1 cellular context compared by ENCODE assay signal in the genomic region with DNA sequence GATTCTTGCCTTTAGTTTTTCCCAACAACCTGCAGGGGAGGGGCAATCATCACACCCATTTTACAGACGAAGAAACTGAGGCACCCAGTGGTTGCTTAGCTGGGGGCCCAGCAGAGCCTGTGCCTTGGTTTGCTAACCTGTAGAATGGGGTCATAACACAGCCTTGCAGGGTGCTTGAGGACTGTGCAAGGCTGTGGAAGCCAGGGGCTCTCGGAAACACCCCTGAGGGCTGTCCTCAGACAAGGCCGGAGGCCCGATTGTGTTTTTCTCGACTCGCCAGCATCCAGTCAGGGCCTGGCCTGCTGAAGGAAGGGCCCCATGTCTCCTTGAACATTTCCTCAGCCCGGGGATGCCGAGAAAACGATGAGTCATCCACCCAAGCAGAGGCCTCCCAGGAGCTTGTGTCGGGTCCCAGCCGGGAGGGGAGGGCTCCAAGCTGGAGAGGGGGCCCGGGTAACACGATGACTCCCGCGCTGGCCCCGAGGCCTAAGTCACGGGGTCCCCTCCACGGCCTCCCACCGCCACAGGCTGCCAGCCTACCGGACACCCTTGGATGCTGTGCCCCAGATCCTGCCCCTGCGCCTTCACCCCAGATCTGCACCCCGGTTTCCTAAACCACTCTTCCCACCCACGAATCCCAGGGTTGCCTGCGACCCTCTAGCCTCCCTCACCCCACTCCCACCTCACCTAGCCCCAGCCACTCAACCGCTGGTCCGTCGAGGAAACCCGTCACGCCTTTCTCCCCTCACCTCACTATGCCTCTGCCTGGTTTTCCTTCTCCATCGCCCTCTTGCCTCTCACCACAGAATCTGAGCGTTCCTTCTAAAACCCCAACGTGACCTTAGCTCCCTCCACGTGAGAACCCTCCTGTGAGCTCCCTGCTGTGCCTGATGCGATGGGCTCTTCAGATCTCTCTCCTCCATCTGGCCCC.
TF ChIP-seq lines count a peak whose summit lies in the region.

No MANE protein-coding gene starts in this region.

TF ChIP-seq in HepG2, 621 proteins besides CTCF, POLR2A, EP300 and RAD21 (continued from another document):
- TF ChIP-seq, protein P1, sequence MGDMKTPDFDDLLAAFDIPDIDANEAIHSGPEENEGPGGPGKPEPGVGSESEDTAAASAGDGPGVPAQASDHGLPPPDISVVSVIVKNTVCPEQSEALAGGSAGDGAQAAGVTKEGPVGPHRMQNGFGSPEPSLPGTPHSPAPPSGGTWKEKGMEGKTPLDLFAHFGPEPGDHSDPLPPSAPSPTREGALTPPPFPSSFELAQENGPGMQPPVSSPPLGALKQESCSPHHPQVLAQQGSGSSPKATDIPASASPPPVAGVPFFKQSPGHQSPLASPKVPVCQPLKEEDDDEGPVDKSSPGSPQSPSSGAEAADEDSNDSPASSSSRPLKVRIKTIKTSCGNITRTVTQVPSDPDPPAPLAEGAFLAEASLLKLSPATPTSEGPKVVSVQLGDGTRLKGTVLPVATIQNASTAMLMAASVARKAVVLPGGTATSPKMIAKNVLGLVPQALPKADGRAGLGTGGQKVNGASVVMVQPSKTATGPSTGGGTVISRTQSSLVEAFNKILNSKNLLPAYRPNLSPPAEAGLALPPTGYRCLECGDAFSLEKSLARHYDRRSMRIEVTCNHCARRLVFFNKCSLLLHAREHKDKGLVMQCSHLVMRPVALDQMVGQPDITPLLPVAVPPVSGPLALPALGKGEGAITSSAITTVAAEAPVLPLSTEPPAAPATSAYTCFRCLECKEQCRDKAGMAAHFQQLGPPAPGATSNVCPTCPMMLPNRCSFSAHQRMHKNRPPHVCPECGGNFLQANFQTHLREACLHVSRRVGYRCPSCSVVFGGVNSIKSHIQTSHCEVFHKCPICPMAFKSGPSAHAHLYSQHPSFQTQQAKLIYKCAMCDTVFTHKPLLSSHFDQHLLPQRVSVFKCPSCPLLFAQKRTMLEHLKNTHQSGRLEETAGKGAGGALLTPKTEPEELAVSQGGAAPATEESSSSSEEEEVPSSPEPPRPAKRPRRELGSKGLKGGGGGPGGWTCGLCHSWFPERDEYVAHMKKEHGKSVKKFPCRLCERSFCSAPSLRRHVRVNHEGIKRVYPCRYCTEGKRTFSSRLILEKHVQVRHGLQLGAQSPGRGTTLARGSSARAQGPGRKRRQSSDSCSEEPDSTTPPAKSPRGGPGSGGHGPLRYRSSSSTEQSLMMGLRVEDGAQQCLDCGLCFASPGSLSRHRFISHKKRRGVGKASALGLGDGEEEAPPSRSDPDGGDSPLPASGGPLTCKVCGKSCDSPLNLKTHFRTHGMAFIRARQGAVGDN (CRISPR knock-in tag; IDR thresholded peaks at IDR 0.05): peak; percentile 47
- TF ChIP-seq GZF1 (CRISPR knock-in tag; IDR thresholded peaks at IDR 0.05): no peak
- TF ChIP-seq SP4 (CRISPR knock-in tag; IDR thresholded peaks at IDR 0.05): 0 out of 2 replicates have a peak, but pooled peaks have one; percentile 10
- TF ChIP-seq, protein P2, sequence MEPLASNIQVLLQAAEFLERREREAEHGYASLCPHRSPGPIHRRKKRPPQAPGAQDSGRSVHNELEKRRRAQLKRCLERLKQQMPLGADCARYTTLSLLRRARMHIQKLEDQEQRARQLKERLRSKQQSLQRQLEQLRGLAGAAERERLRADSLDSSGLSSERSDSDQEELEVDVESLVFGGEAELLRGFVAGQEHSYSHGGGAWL (CRISPR knock-in tag; IDR thresholded peaks at IDR 0.05): peak; percentile 11; the same call in 1 of the 2 replicates
- no peak for TF ChIP-seq ZNF12 (CRISPR knock-in tag; IDR thresholded peaks at IDR 0.05)
- TF ChIP-seq ZMYM3 (CRISPR knock-in tag; IDR thresholded peaks at IDR 0.05): peak; percentile 98
- peak; percentile 78 for TF ChIP-seq FOSL2 (CRISPR knock-in tag; IDR thresholded peaks at IDR 0.05)
- TF ChIP-seq, protein P3, sequence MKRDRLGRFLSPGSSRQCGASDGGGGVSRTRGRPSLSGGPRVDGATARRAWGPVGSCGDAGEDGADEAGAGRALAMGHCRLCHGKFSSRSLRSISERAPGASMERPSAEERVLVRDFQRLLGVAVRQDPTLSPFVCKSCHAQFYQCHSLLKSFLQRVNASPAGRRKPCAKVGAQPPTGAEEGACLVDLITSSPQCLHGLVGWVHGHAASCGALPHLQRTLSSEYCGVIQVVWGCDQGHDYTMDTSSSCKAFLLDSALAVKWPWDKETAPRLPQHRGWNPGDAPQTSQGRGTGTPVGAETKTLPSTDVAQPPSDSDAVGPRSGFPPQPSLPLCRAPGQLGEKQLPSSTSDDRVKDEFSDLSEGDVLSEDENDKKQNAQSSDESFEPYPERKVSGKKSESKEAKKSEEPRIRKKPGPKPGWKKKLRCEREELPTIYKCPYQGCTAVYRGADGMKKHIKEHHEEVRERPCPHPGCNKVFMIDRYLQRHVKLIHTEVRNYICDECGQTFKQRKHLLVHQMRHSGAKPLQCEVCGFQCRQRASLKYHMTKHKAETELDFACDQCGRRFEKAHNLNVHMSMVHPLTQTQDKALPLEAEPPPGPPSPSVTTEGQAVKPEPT (CRISPR knock-in tag; IDR thresholded peaks at IDR 0.05; ENCODE audit: low read depth): no peak
- TF ChIP-seq ZMYM4 (CRISPR knock-in tag; IDR thresholded peaks at IDR 0.05): no peak
- no peak for TF ChIP-seq ZNF670 (CRISPR knock-in tag; IDR thresholded peaks at IDR 0.05; ENCODE audit: borderline replicate concordance)
- TF ChIP-seq ZNF460 (CRISPR knock-in tag; IDR thresholded peaks at IDR 0.05; ENCODE audit: borderline replicate concordance): no peak
- peak; percentile 37; the same call in 1 of the 2 replicates for TF ChIP-seq HDAC2 (CRISPR knock-in tag; IDR thresholded peaks at IDR 0.05)
